Comparison of ENCODE assay signal across 10 cellular contexts in the genomic region with DNA sequence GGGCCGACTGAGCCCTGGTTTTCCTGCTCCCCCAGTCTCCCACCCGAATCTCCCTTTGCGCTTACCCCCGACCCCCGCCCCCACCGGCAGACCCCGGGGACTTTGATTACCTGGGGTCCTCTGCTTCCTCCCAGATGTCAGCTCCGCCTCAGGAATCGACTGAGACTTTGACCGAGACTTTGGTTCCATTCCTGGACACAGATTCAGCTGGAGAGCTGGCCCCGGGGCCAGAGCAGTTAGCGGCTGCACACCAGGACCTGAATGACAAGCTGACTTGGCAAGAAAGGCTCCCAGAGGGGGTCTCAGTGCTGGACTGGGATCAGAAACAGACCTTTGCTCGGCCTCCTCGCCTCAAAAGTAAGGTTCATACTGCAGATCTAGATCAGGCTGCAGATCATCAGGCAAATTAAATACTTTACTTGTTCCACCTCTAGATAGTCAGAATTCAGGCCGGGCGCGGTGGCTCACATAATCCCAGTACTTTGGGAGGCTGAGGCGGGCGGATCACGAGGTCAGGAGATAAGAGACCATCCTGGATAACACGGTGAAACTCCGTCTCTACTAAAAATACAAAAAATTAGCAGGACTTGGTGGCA.
DNase-seq lines count a peak whose midpoint lies in the region; ATAC-seq and TF ChIP-seq lines count a peak whose summit lies in the region.
"Had no signal": no experiment of that assay in that cellular context is flagged by ENCODE, and none has a peak within 500 bp of the region (broad histone marks: within the 10 kb centered on the region; RNA-seq: fewer than 3 reads in every experiment).

No MANE protein-coding gene starts in this region.

- TF ChIP-seq POLR2A in tibial nerve (IDR thresholded peaks at IDR 0.05), result no peak

- no peaks in the 10 kb centered on the region for H3K4me1 ChIP-seq in PC-3 (ENCODE audit: insufficient read depth, low read length)
- H3K4me1 ChIP-seq in lung (ENCODE audit: control insufficient read depth in 2 of 2, insufficient read depth in 2 of 2, low read length in 2 of 2), result peaks cover 0 to 3% of the 10 kb centered on the region in 2 donors
- peaks cover 0 to 13% (median 9%) of the 10 kb centered on the region in 4 donors for H3K4me1 ChIP-seq in tibial nerve

- no peak overlapping the region for H3K9ac ChIP-seq in PC-3 (ENCODE audit: low read length)

- no peaks in the 10 kb centered on the region for H3K79me2 ChIP-seq in PC-3 (ENCODE audit: low read length)

- ATAC-seq in PC-3 (no peak), lung (ENCODE audit: insufficient read depth, low FRiP score) (no peak), HG03457 (IDR thresholded peaks at IDR 0.05; ENCODE audit: unreplicated experiment) (no peak)
- ATAC-seq in effector memory CD8-positive, alpha-beta T cell (replicated peaks), result no peak

- H4K20me1 ChIP-seq in PC-3 (ENCODE audit: low read length), result no peaks in the 10 kb centered on the region

- in situ Hi-C loops in GM13976 (cut with MboI; ENCODE audit: low sequenced_read_pairs, unreplicated experiment), result no loop called here

- POLR2A ChIA-PET in PC-3 (lab: Charles Lee; ENCODE audit: unreplicated experiment), result no interaction called here

- no peaks in the 10 kb centered on the region for H3K9me2 ChIP-seq in PC-3 (replicated peaks; ENCODE audit: low read length)

- intact Hi-C loops in PC-3 (cut with micrococcal nuclease), result no loop called here

- H3K27me3 ChIP-seq in PC-3 (ENCODE audit: low read length) (no peaks in the 10 kb centered on the region), lung (ENCODE audit: control insufficient read depth, insufficient read depth) (no peaks in the 10 kb centered on the region), tibial nerve (peaks cover 0 to 22% of the 10 kb centered on the region in 2 donors)

- H3K27ac ChIP-seq in PC-3 (ENCODE audit: low read length), result no peak overlapping the region
- no peak overlapping the region for H3K27ac ChIP-seq in lung (ENCODE audit: low read depth in 1 of 2, low read length in 1 of 2)
- H3K27ac ChIP-seq in tibial nerve, result peak overlapping the region in 3 of 4 donors; percentile 16 to 67 (median 67)

- no peaks in the 10 kb centered on the region for H3K9me3 Mint-ChIP-seq in effector memory CD8-positive, alpha-beta T cell
- H3K9me3 Mint-ChIP-seq: T-helper 1 cell treated with Interleukin-12 subunit alpha and Interleukin-12 subunit beta and Interleukin-4 antibody, amounts not matched to agents 30 μg/mL and 1 μg/mL, for 36 hours had no signal

- H3K36me3 ChIP-seq in PC-3 (ENCODE audit: low read depth, low read length) (no peaks in the 10 kb centered on the region), lung (ENCODE audit: control insufficient read depth in 2 of 2, insufficient read depth in 2 of 2, low read length in 2 of 2) (no peaks in the 10 kb centered on the region), tibial nerve (no peaks in the 10 kb centered on the region)

- TF ChIP-seq EP300 in tibial nerve (IDR thresholded peaks at IDR 0.05), result no peak

- H3K36me3 Mint-ChIP-seq in effector memory CD8-positive, alpha-beta T cell (ENCODE audit: insufficient read depth), result no peaks in the 10 kb centered on the region
- H3K36me3 Mint-ChIP-seq: naive B cell had no signal

- H3K27ac Mint-ChIP-seq in effector memory CD8-positive, alpha-beta T cell, result no peak overlapping the region
- H3K27ac Mint-ChIP-seq: naive B cell; T-helper 1 cell treated with Interleukin-12 subunit alpha and Interleukin-12 subunit beta and Interleukin-4 antibody, amounts not matched to agents 30 μg/mL and 1 μg/mL, for 36 hours had no signal

- H3K4me2 ChIP-seq in PC-3 (ENCODE audit: low read length), result peak overlapping the region; percentile 80

- H3F3A ChIP-seq in PC-3 (ENCODE audit: low read length, unreplicated experiment), result no peaks in the 10 kb centered on the region

- CTCF ChIA-PET in PC-3 (lab: Charles Lee), result no interaction called here

- no peaks in the 10 kb centered on the region for H3K9me3 ChIP-seq in PC-3 (ENCODE audit: low read length)
- peaks cover 0 to 3% of the 10 kb centered on the region in 2 donors for H3K9me3 ChIP-seq in lung (ENCODE audit: control insufficient read depth in 2 of 2, insufficient read depth in 1 of 2, low read length in 1 of 2)
- H3K9me3 ChIP-seq in tibial nerve, result no peaks in the 10 kb centered on the region

- H3K4me1 Mint-ChIP-seq in effector memory CD8-positive, alpha-beta T cell (ENCODE audit: low read depth in 2 of 2), result peaks cover 0 to 3% of the 10 kb centered on the region in 2 donors

- peak overlapping the region; percentile 78 for H2AFZ ChIP-seq in PC-3 (ENCODE audit: low read length)

- WGBS in lung, 2 donors, result 33 to 38% methylated on average over 22 of the region's 22 CpGs
- WGBS in tibial nerve, 2 donors, result 32 to 34% methylated on average over 22 of the region's 22 CpGs

- peak overlapping the region; percentile 31 to 50 for H3K4me3 Mint-ChIP-seq in effector memory CD8-positive, alpha-beta T cell
- H3K4me3 Mint-ChIP-seq: T-helper 1 cell treated with Interleukin-12 subunit alpha and Interleukin-12 subunit beta and Interleukin-4 antibody, amounts not matched to agents 30 μg/mL and 1 μg/mL, for 36 hours had no signal

- H3K4me3 ChIP-seq in PC-3 (ENCODE audit: low read length) (peak overlapping the region; percentile 64), lung (peak overlapping the region; percentile 36), tibial nerve (peak overlapping the region; percentile 22 to 55 (median 40))

- TF ChIP-seq CTCF in PC-3 (conservative IDR thresholded peaks at IDR 0.05; ENCODE audit: low read depth, low read length) (no peak), lung (IDR thresholded peaks at IDR 0.05; ENCODE audit: control extremely low read depth, extremely low read depth) (no peak), tibial nerve (IDR thresholded peaks at IDR 0.05) (no peak), GM13976 (IDR thresholded peaks at IDR 0.05; ENCODE audit: borderline replicate concordance, control extremely low read depth, extremely low read depth, insufficient read depth, missing control alignments) (no peak)

- H3K27me3 Mint-ChIP-seq in effector memory CD8-positive, alpha-beta T cell, result peaks cover 6 to 41% of the 10 kb centered on the region in 2 donors

- DNase-seq in PC-3, result no peak
- DNase-seq in effector memory CD8-positive, alpha-beta T cell, result no peak
- no peak for DNase-seq in lung (ENCODE audit: low spot score)
- no peak for DNase-seq in tibial nerve (ENCODE audit: low spot score in 2 of 2)
- DNase-seq in GM13976 (ENCODE audit: low spot score), result no peak
- DNase-seq in cerebellar nuclear complex (lab: John Stamatoyannopoulos, UW), result no peak
- DNase-seq: MM.1S, naive B cell had no signal

- BruUV-seq in PC-3 (replicated peaks; lab: Mats Ljungman, UMichigan), result no TSS peak

Comparison
In these comparisons a context has a peak if more than half of its experiments do, and no peak if none do; other contexts are left out.
1. H3K27ac ChIP-seq: peak in tibial nerve (3 of 4); none in PC-3 (single experiment) and lung (0 of 2).
2. Peak in every context shown above with its lines, with median percentiles within 50 percentile points of each other: H3K4me3 ChIP-seq.